ENCODE assay signal across 9 cellular contexts in the genomic region with DNA sequence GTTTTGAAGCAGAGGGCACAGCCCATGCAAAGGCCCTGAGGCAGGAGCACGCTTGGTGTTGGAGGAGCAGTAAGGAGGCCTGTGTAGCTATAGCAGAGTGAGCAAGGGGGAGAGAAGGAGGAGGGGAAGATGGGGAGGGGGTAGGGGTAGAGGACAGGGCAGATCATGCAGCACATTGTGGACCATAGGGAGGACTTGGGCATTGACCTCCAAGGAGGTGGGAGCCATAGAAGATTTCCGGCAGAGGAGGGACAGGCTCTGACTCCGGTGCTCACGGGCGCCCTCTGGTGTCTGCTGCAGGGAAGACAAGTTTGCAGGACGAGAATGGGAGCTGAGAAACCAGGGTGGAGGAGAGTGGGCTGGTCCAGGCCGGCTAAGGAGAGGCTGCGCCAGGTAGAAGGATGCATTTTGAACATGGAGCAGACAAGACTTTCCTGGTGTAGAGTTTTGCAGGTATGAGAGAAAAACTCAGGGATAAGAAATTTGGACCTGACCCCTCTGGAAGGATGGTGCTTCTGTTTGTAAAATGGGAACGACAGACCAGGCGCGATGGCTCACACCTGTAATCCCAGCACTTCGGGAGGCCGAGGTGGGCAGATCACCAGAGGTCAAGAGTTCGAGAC.
A peak's percentile ranks its signal among the peaks of the same experiment; 100 is the strongest.
DNase-seq lines count a peak whose midpoint lies in the region; ATAC-seq and TF ChIP-seq lines count a peak whose summit lies in the region.
"Had no signal": no experiment of that assay in that cellular context is flagged by ENCODE, and none has a peak within 500 bp of the region (broad histone marks: within the 10 kb centered on the region; RNA-seq: fewer than 3 reads in every experiment).

No MANE protein-coding gene starts in this region.

- H3K4me3 ChIP-seq in WI38 (ENCODE audit: low read depth, low read length), result no peak overlapping the region
- H3K4me3 ChIP-seq: BLaER1 treated with 17β-estradiol and CSF1 and Interleukin-3, amounts not matched to agents 10 nM and 100 nM had no signal

- DNase-seq in NCI-H1417 (lab: John Stamatoyannopoulos, UW) (peak; percentile 47 to 76 (median 67)), NCI-H1417 treated with DMSO at 0.1 percent for 48 hours (lab: John Stamatoyannopoulos, UW) (no peak), NCI-H1930 (lab: John Stamatoyannopoulos, UW) (peak; percentile 14 to 19), T47D (ENCODE audit: low read depth in 1 of 2, low spot score in 1 of 2) (peak; percentile 58 to 75), kidney tubule cell (ENCODE audit: low spot score) (peak; percentile 69)
- DNase-seq in stimulated activated CD4-positive, alpha-beta T cell treated with anti-CD3 and anti-CD28 coated beads, Interleukin-2, amount 100 ng/mL, for 4 hours (ENCODE audit: low read depth), result peak; percentile 80

- ATAC-seq in HG03378 (IDR thresholded peaks at IDR 0.05; ENCODE audit: unreplicated experiment), result no peak

- in situ Hi-C loops in T47D (cut with HindIII; ENCODE audit: low pct_unique_long_range_greater_than_20kb, low sequenced_read_pairs), result no loop called here

- TF ChIP-seq CTCF in WI38 (IDR thresholded peaks at IDR 0.05; ENCODE audit: low read depth, low read length), result peak; percentile 64
